ENCODE assay signal across 12 cellular contexts in the genomic region with DNA sequence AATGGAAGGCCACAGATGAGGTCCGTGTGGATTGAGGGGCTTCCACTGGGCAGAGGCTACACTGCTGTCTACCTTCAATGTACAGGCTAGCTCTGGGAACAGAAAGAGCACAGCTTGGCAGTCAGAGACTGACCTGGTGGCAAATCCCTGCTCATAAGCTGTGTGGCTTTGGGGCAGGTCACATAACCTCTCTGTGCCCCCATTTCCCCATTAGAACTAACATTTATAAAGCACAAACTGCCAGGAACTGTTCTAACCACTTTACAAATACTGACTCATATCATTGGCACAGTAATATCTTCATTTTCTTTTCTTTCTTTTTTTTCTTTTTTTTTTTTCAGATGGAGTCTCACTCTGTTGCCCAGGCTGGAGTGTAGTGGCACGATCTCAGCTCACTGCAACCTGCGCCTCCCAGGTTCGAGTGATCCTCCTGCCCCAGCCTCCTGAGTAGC. TPM values are rescaled to one million over a fixed set of nuclear protein-coding genes. Genes with fewer than 3 reads are reported as not detected.
DNase-seq lines count a peak whose midpoint lies in the region.
"Had no signal": no experiment of that assay in that cellular context is flagged by ENCODE, and none has a peak within 500 bp of the region (broad histone marks: within the 10 kb centered on the region; RNA-seq: fewer than 3 reads in every experiment).

No MANE protein-coding gene starts in this region.

- peak overlapping the region; percentile 70 for H3K27ac Mint-ChIP-seq in activated naive CD4-positive, alpha-beta T cell treated with anti-CD3 and anti-CD28 coated beads, Interleukin-2, amount 50 U/mL, for 24 hours
- H3K27ac Mint-ChIP-seq in activated CD4-positive, alpha-beta memory T cell treated with anti-CD3 and anti-CD28 coated beads, Interleukin-2, amount 10 ng/mL, durations not matched to agents 7 days and 5 days: peak overlapping the region; percentile 70
- H3K27ac Mint-ChIP-seq: progenitor cell of endocrine pancreas; stimulated activated naive B cell treated with anti-CD40 and anti-IgM and Interleukin-4, amounts not matched to agents 10 μg/mL and 1 μg/mL and 100 μg/mL, for 72 hours had no signal

- CTCF ChIA-PET in activated CD4-positive, alpha-beta memory T cell treated with anti-CD3 and anti-CD28 coated beads, Interleukin-2, amount 10 ng/mL, durations not matched to agents 7 days and 5 days (lab: Charles Lee): interaction anchor here (0.6 to 3.2 kb wide), 4 partner anchors 8 to 91 kb away, joined by 3 to 73 read pairs (median 14); a partner anchor contains a TSS

- no peak for DNase-seq in activated naive CD4-positive, alpha-beta T cell treated with anti-CD3 and anti-CD28 coated beads, Interleukin-2, amount 50 U/mL, for 16 hours
- DNase-seq in activated CD4-positive, alpha-beta memory T cell treated with anti-CD3 and anti-CD28 coated beads, Interleukin-2, amount 10 ng/mL, durations not matched to agents 7 days and 5 days: no peak
- DNase-seq in skeletal muscle cell (ENCODE audit: low read depth): no peak
- no peak for DNase-seq in EL
- no peak for DNase-seq in H4 (ENCODE audit: low spot score)
- DNase-seq: activated effector memory CD4-positive, alpha-beta T cell treated with Interleukin-2 at 50 U/mL for 16 hours; H7; NCI-H446 treated with DMSO at 0.1 percent for 48 hours; RPMI8226; stimulated activated naive B cell treated with anti-CD40 and anti-IgM and Interleukin-4, amounts not matched to agents 10 μg/mL and 1 μg/mL and 100 μg/mL, for 72 hours had no signal

- peak overlapping the region; percentile 9 for H3K4me3 ChIP-seq in skeletal muscle cell (ENCODE audit: low read depth, low read length)

- H3K9me3 Mint-ChIP-seq in activated naive CD4-positive, alpha-beta T cell treated with anti-CD3 and anti-CD28 coated beads, Interleukin-2, amount 50 U/mL, for 24 hours: no peaks in the 10 kb centered on the region
- H3K9me3 Mint-ChIP-seq in activated CD4-positive, alpha-beta memory T cell treated with anti-CD3 and anti-CD28 coated beads, Interleukin-2, amount 10 ng/mL, durations not matched to agents 7 days and 5 days: no peaks in the 10 kb centered on the region
- H3K9me3 Mint-ChIP-seq: stimulated activated naive B cell treated with anti-CD40 and anti-IgM and Interleukin-4, amounts not matched to agents 10 μg/mL and 1 μg/mL and 100 μg/mL, for 72 hours had no signal

- H3K4me1 Mint-ChIP-seq in activated naive CD4-positive, alpha-beta T cell treated with anti-CD3 and anti-CD28 coated beads, Interleukin-2, amount 50 U/mL, for 24 hours: peaks cover 59% of the 10 kb centered on the region
- H3K4me1 Mint-ChIP-seq in activated CD4-positive, alpha-beta memory T cell treated with anti-CD3 and anti-CD28 coated beads, Interleukin-2, amount 10 ng/mL, durations not matched to agents 7 days and 5 days: peaks cover 72% of the 10 kb centered on the region

- H3K27me3 Mint-ChIP-seq in activated naive CD4-positive, alpha-beta T cell treated with anti-CD3 and anti-CD28 coated beads, Interleukin-2, amount 50 U/mL, for 24 hours: no peaks in the 10 kb centered on the region
- peaks cover under 1% of the 10 kb centered on the region for H3K27me3 Mint-ChIP-seq in activated CD4-positive, alpha-beta memory T cell treated with anti-CD3 and anti-CD28 coated beads, Interleukin-2, amount 10 ng/mL, durations not matched to agents 7 days and 5 days
- H3K27me3 Mint-ChIP-seq: stimulated activated naive B cell treated with anti-CD40 and anti-IgM and Interleukin-4, amounts not matched to agents 10 μg/mL and 1 μg/mL and 100 μg/mL, for 72 hours had no signal

- H3K36me3 Mint-ChIP-seq in activated naive CD4-positive, alpha-beta T cell treated with anti-CD3 and anti-CD28 coated beads, Interleukin-2, amount 50 U/mL, for 24 hours: peaks cover 22% of the 10 kb centered on the region
- peaks cover 16% of the 10 kb centered on the region for H3K36me3 Mint-ChIP-seq in activated CD4-positive, alpha-beta memory T cell treated with anti-CD3 and anti-CD28 coated beads, Interleukin-2, amount 10 ng/mL, durations not matched to agents 7 days and 5 days (ENCODE audit: low read depth)

- H3K4me3 Mint-ChIP-seq in activated naive CD4-positive, alpha-beta T cell treated with anti-CD3 and anti-CD28 coated beads, Interleukin-2, amount 50 U/mL, for 24 hours: peak overlapping the region; percentile 65
- H3K4me3 Mint-ChIP-seq in activated CD4-positive, alpha-beta memory T cell treated with anti-CD3 and anti-CD28 coated beads, Interleukin-2, amount 10 ng/mL, durations not matched to agents 7 days and 5 days: peak overlapping the region; percentile 46
- H3K4me3 Mint-ChIP-seq: stimulated activated naive B cell treated with anti-CD40 and anti-IgM and Interleukin-4, amounts not matched to agents 10 μg/mL and 1 μg/mL and 100 μg/mL, for 72 hours had no signal

- POLR2A ChIA-PET in activated CD4-positive, alpha-beta memory T cell treated with anti-CD3 and anti-CD28 coated beads, Interleukin-2, amount 10 ng/mL, durations not matched to agents 7 days and 5 days (lab: Charles Lee): interaction anchor here (1.0 to 8.8 kb wide), 6 partner anchors 9 to 38 kb away, joined by 3 to 185 read pairs (median 12); a partner anchor contains a TSS

RNA-seq across cellular contexts. Expression of a gene that starts 3.1 kb away (rescaled TPM):
- 1 to 10 TPM; 4.5 to 5.0 TPM for total RNA-seq in activated CD4-positive, alpha-beta memory T cell treated with anti-CD3 and anti-CD28 coated beads, Interleukin-2, amount 10 ng/mL, durations not matched to agents 7 days and 5 days
- total RNA-seq in H4 (2014; rRNA removed; shearing (Covaris generic)): 12.9 and 18.0 TPM in 2 replicates

RNA-seq across cellular contexts. Expression of a gene that starts 6.6 kb away (rescaled TPM):
- 10 to 100 TPM; 53.2 to 55.8 TPM for total RNA-seq in activated CD4-positive, alpha-beta memory T cell treated with anti-CD3 and anti-CD28 coated beads, Interleukin-2, amount 10 ng/mL, durations not matched to agents 7 days and 5 days
- total RNA-seq in H4 (2014; rRNA removed; shearing (Covaris generic)): 35.8 and 44.2 TPM in 2 replicates

RNA-seq across cellular contexts. Expression of a gene that starts 8.8 kb away (rescaled TPM):
- 10 to 100 TPM; 71.7 to 77.4 TPM for total RNA-seq in activated CD4-positive, alpha-beta memory T cell treated with anti-CD3 and anti-CD28 coated beads, Interleukin-2, amount 10 ng/mL, durations not matched to agents 7 days and 5 days
- total RNA-seq in H4 (2014; rRNA removed; shearing (Covaris generic)): 175 and 231 TPM in 2 replicates

RNA-seq across cellular contexts. Expression of a gene that starts 17.4 kb away (rescaled TPM):
- 10 to 100 TPM; 75.9 to 80.5 TPM for total RNA-seq in activated CD4-positive, alpha-beta memory T cell treated with anti-CD3 and anti-CD28 coated beads, Interleukin-2, amount 10 ng/mL, durations not matched to agents 7 days and 5 days
- not detected in 2 replicates for total RNA-seq in H4 (2014; rRNA removed; shearing (Covaris generic))
- total RNA-seq: H7, progenitor cell of endocrine pancreas had no signal

RNA-seq across cellular contexts. Expression of a gene that starts 21.8 kb away (rescaled TPM):
- total RNA-seq in activated CD4-positive, alpha-beta memory T cell treated with anti-CD3 and anti-CD28 coated beads, Interleukin-2, amount 10 ng/mL, durations not matched to agents 7 days and 5 days: 10 to 100 TPM; 34.1 to 34.2 TPM
- total RNA-seq in H4 (2014; rRNA removed; shearing (Covaris generic)): 13.4 and 14.3 TPM in 2 replicates
